13 cellular contexts compared by ENCODE assay signal in genomic region chr1:181987334-181987870, GRCh38.
"Had no signal": no experiment of that assay in that cellular context is flagged by ENCODE, and none has a peak within 500 bp of the region (broad histone marks: within the 10 kb centered on the region; RNA-seq: fewer than 3 reads in every experiment).

No MANE protein-coding gene starts in this region.

- ATAC-seq: esophagus mucosa; natural killer cell treated with Interleukin-12 subunit alpha and Interleukin-12 subunit beta and Interleukin-15 and Interleukin-18, amount 100 ng/mL, for 72 hours; right lobe of liver; stimulated activated naive CD8-positive, alpha-beta T cell treated with anti-CD3 and anti-CD28 coated beads, Interleukin-15, Interleukin-2, amounts not matched to agents 100 U/mL and 50 U/mL, for 24 hours had no signal

- H3K4me3 ChIP-seq: prostate gland, right lobe of liver, upper lobe of left lung had no signal

- H3K4me1 ChIP-seq: prostate gland, right lobe of liver, upper lobe of left lung had no signal

- H3K4me3 Mint-ChIP-seq: activated CD4-positive, alpha-beta T cell treated with anti-CD3 and anti-CD28 coated beads, Interleukin-2, amount 10 ng/mL, durations not matched to agents 7 days and 5 days; activated naive CD8-positive, alpha-beta T cell; natural killer cell treated with Interleukin-12 subunit alpha and Interleukin-12 subunit beta and Interleukin-15 and Interleukin-18, amount 100 ng/mL, for 72 hours had no signal

- H3K9me3 Mint-ChIP-seq: activated CD4-positive, alpha-beta T cell treated with anti-CD3 and anti-CD28 coated beads, Interleukin-2, amount 10 ng/mL, durations not matched to agents 7 days and 5 days; natural killer cell treated with Interleukin-12 subunit alpha and Interleukin-12 subunit beta and Interleukin-15 and Interleukin-18, amount 100 ng/mL, for 72 hours had no signal

- H3K36me3 Mint-ChIP-seq: activated naive CD8-positive, alpha-beta T cell; natural killer cell treated with Interleukin-12 subunit alpha and Interleukin-12 subunit beta and Interleukin-15 and Interleukin-18, amount 100 ng/mL, for 72 hours had no signal

- H3K27ac Mint-ChIP-seq: activated CD4-positive, alpha-beta T cell treated with anti-CD3 and anti-CD28 coated beads, Interleukin-2, amount 10 ng/mL, durations not matched to agents 7 days and 5 days; activated naive CD8-positive, alpha-beta T cell; natural killer cell treated with Interleukin-12 subunit alpha and Interleukin-12 subunit beta and Interleukin-15 and Interleukin-18, amount 100 ng/mL, for 72 hours had no signal

- DNase-seq: activated CD4-positive, alpha-beta T cell treated with anti-CD3 and anti-CD28 coated beads, Interleukin-2, amount 10 ng/mL, durations not matched to agents 7 days and 5 days; activated CD4-positive, CD25-positive, alpha-beta regulatory T cell; activated CD8-positive, alpha-beta memory T cell treated with anti-CD3 and anti-CD28 coated beads, Interleukin-2, amount 50 U/mL, for 48 hours; activated gamma-delta T cell treated with Interleukin-2 at 50 U/mL for 16 hours; glutamatergic neuron; kidney; right lobe of liver; stimulated activated naive CD8-positive, alpha-beta T cell treated with anti-CD3 and anti-CD28 coated beads, Interleukin-15, Interleukin-2, amounts not matched to agents 100 U/mL and 50 U/mL, for 24 hours; upper lobe of left lung had no signal

- H3K27ac ChIP-seq: prostate gland, right lobe of liver, upper lobe of left lung had no signal

- H3K27me3 ChIP-seq: right lobe of liver, upper lobe of left lung had no signal

- H3K9me3 ChIP-seq: prostate gland, right lobe of liver, upper lobe of left lung had no signal

- H3K36me3 ChIP-seq: prostate gland, right lobe of liver, upper lobe of left lung had no signal
